Comparison of ENCODE assay signal across 1 cellular context in the genomic region with DNA sequence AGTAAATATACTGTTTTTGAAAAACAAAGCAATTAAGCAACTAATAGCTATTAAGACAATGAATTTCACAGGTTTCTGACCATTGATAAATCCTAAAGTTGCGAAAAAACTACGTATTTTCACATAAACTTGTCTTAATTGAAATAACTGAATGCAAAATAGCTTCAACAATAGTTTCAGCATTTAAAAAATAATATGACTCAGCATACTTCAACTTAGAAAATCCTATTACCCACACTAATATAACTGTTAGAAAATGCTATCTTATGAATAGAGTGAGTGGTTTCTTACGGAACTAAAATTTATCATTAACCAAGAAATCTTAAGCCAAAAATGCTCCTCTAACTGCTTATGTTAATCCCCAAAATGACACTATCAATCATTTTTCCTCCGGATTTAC.
TF ChIP-seq lines count a peak whose summit lies in the region.

No MANE protein-coding gene starts in this region.

TF ChIP-seq in K562, 482 proteins besides CTCF, POLR2A, EP300 and RAD21 (continued from another document):
- TF ChIP-seq MAFF (IDR thresholded peaks at IDR 0.05; ENCODE audit: low read length): peak; percentile 53; the same call in 1 of the 2 replicates
- TF ChIP-seq NFE2 (IDR thresholded peaks at IDR 0.05; ENCODE audit: low read depth): peak; percentile 56
- no peak for TF ChIP-seq SP2 (IDR thresholded peaks at IDR 0.05; ENCODE audit: extremely low read depth, low read depth, low read length, poor library complexity, severe bottlenecking)
- TF ChIP-seq KDM5B (IDR thresholded peaks at IDR 0.05; ENCODE audit: insufficient replicate concordance, low read depth, low read length): no peak
- TF ChIP-seq CUX1 (CRISPR knock-in tag; IDR thresholded peaks at IDR 0.05): no peak
- TF ChIP-seq MAFK (IDR thresholded peaks at IDR 0.05; ENCODE audit: low read length): peak; percentile 19; the same call in 1 of the 2 replicates
- no peak for TF ChIP-seq ZNF184 (CRISPR knock-in tag; IDR thresholded peaks at IDR 0.05)
- TF ChIP-seq TAF15 (IDR thresholded peaks at IDR 0.05; ENCODE audit: low read depth, low read length): no peak
- no peak for TF ChIP-seq NR0B1 (IDR thresholded peaks at IDR 0.05; ENCODE audit: partially characterized antibody)
- no peak for TF ChIP-seq ZNF263 (CRISPR knock-in tag; IDR thresholded peaks at IDR 0.05; ENCODE audit: borderline replicate concordance)
- TF ChIP-seq ZNF277 (CRISPR knock-in tag; IDR thresholded peaks at IDR 0.05; ENCODE audit: borderline replicate concordance): no peak
